Comparison of ENCODE assay signal across 1 cellular context in the genomic region with DNA sequence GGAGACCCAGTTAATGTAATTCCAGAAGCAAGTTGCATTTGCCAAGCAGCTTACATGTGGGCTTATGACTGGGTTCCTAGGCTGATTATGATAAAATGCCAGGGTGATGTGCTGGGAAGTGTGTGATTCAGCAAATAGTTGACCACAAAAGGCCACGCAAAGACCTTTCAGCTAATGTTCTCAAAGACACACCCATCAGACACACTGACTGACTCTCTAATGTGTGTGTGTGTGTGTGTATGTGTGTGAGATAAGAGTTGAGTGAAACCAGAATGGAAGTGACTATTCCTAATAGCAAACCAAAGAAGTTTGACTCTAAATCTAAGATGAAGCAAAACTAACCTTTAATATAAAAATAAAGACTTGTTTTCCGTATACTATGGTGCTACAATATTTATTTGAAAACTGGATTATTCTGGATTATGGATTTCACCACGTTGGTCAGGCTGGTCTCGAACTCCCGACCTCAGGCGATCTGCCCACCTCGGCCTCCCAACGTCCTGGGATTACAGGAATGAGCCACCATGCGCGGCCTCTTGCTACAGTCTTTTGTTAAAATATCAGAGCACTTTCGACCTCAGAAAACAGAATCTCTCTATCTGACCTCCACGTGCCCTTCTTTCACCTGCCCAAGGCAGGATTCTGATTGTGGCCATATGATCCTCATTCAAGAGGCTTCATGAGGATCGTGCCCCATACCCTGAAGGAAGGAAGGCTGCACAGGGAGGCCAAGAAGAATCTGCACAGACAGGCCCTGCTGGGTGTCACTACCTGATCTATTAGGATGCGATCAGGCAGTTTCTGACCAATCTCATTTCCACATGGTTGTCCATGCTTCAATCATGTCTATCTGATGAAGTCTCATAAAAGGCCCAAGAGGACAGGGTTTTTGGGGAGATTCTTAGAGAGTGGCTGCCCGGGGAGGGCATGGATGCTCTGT.
TF ChIP-seq lines count a peak whose summit lies in the region.

No MANE protein-coding gene starts in this region.

TF ChIP-seq in K562, 482 proteins besides CTCF, POLR2A, EP300 and RAD21 (continued from another document and continues in another):
- TF ChIP-seq ZNF830 (CRISPR knock-in tag; IDR thresholded peaks at IDR 0.05) (no peak), ZC3H4 (CRISPR knock-in tag; IDR thresholded peaks at IDR 0.05; ENCODE audit: borderline replicate concordance) (no peak), KDM5B (IDR thresholded peaks at IDR 0.05; ENCODE audit: insufficient replicate concordance, low read depth, low read length) (no peak), SIN3B (IDR thresholded peaks at IDR 0.05; ENCODE audit: low read depth) (no peak), SNRNP70 (optimal IDR thresholded peaks at IDR 0.05; ENCODE audit: low read depth, low read length) (no peak), IRF2 (CRISPR knock-in tag; IDR thresholded peaks at IDR 0.05) (no peak), ZFP1 (CRISPR knock-in tag; IDR thresholded peaks at IDR 0.05) (no peak), MEF2D (tag; conservative IDR thresholded peaks at IDR 0.05; ENCODE audit: low read depth) (no peak), ZNF23 (CRISPR knock-in tag; IDR thresholded peaks at IDR 0.05) (no peak), RAD51 (IDR thresholded peaks at IDR 0.05; ENCODE audit: borderline replicate concordance, low read depth) (peak; percentile 57; the same call in 1 of the 2 replicates), RCOR1 (IDR thresholded peaks at IDR 0.05; ENCODE audit: borderline replicate concordance in 1 of 2, low read depth in 2 of 2, low read length in 2 of 2) (peak; percentile 90 to 98), ZNF407 (IDR thresholded peaks at IDR 0.05; ENCODE audit: low read depth) (no peak), SMARCA4 (IDR thresholded peaks at IDR 0.05) (peak; percentile 99), NR1H2 (CRISPR knock-in tag; IDR thresholded peaks at IDR 0.05) (no peak), ZNF780A (CRISPR knock-in tag; IDR thresholded peaks at IDR 0.05) (no peak), RBM22 (IDR thresholded peaks at IDR 0.05; ENCODE audit: low read depth, low read length, poor library complexity, severe bottlenecking) (no peak), IRF9 (tag; IDR thresholded peaks at IDR 0.05) (no peak), DNMT1 (IDR thresholded peaks at IDR 0.05) (no peak), XRCC4 (IDR thresholded peaks at IDR 0.05; ENCODE audit: extremely low read depth, insufficient read depth, insufficient read length) (no peak), HMG20A (CRISPR knock-in tag; conservative IDR thresholded peaks at IDR 0.05) (no peak), TCFL5 (CRISPR knock-in tag; conservative IDR thresholded peaks at IDR 0.05) (no peak), NFE2L1 (tag; IDR thresholded peaks at IDR 0.05; ENCODE audit: borderline replicate concordance, low read depth) (peak; percentile 47; the same call in 1 of the 2 replicates), ZNF707 (CRISPR knock-in tag; conservative IDR thresholded peaks at IDR 0.05) (no peak), ZKSCAN3 (CRISPR knock-in tag; IDR thresholded peaks at IDR 0.05) (no peak), ZNF165 (CRISPR knock-in tag; IDR thresholded peaks at IDR 0.05; ENCODE audit: borderline replicate concordance) (no peak), SETDB1 (IDR thresholded peaks at IDR 0.05; ENCODE audit: low read length) (no peak), ZBTB12 (CRISPR knock-in tag; IDR thresholded peaks at IDR 0.05) (no peak), HLTF (IDR thresholded peaks at IDR 0.05) (no peak), PCBP2 (IDR thresholded peaks at IDR 0.05; ENCODE audit: low read depth, low read length, poor library complexity, severe bottlenecking) (no peak), PHF8 (IDR thresholded peaks at IDR 0.05; ENCODE audit: borderline replicate concordance, low read length) (no peak), STAT6 (CRISPR knock-in tag; IDR thresholded peaks at IDR 0.05) (no peak), MLX (CRISPR knock-in tag; conservative IDR thresholded peaks at IDR 0.05) (no peak), HIVEP1 (CRISPR knock-in tag; IDR thresholded peaks at IDR 0.05) (no peak), SP1 (CRISPR knock-in tag; IDR thresholded peaks at IDR 0.05) (0 out of 2 replicates have a peak, but pooled peaks have one; percentile 35), ZNF431 (CRISPR knock-in tag; IDR thresholded peaks at IDR 0.05) (no peak), HNRNPLL (IDR thresholded peaks at IDR 0.05; ENCODE audit: low read depth, low read length, poor library complexity, severe bottlenecking) (no peak), POLR2G (IDR thresholded peaks at IDR 0.05; ENCODE audit: low read depth, low read length) (no peak), NFIC (IDR thresholded peaks at IDR 0.05) (peak; percentile 86), TSC22D4 (tag; IDR thresholded peaks at IDR 0.05) (no peak)
- TF ChIP-seq, protein P1, sequence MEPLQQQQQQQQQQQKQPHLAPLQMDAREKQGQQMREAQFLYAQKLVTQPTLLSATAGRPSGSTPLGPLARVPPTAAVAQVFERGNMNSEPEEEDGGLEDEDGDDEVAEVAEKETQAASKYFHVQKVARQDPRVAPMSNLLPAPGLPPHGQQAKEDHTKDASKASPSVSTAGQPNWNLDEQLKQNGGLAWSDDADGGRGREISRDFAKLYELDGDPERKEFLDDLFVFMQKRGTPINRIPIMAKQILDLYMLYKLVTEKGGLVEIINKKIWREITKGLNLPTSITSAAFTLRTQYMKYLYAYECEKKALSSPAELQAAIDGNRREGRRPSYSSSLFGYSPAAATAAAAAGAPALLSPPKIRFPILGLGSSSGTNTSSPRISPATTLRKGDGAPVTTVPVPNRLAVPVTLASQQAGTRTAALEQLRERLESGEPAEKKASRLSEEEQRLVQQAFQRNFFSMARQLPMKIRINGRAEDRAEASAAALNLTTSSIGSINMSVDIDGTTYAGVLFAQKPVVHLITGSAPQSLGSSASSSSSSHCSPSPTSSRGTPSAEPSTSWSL (CRISPR knock-in tag; IDR thresholded peaks at IDR 0.05; ENCODE audit: borderline replicate concordance), result no peak
- TF ChIP-seq, protein P2, sequence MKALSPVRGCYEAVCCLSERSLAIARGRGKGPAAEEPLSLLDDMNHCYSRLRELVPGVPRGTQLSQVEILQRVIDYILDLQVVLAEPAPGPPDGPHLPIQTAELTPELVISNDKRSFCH (CRISPR knock-in tag; IDR thresholded peaks at IDR 0.05), result no peak
- TF ChIP-seq, protein P2 (tag; IDR thresholded peaks at IDR 0.05), result 0 out of 2 replicates have a peak, but pooled peaks have one; percentile 71
